1 cellular context compared by ENCODE assay signal in genomic region chr7:106777666-106778299, GRCh38.
TF ChIP-seq lines count a peak whose summit lies in the region.

No MANE protein-coding gene starts in this region.

TF ChIP-seq in K562, 482 proteins besides CTCF, POLR2A, EP300 and RAD21 (continues in another document):
- TF ChIP-seq POLR2AphosphoS2 (IDR thresholded peaks at IDR 0.05; ENCODE audit: low read length) (peak; percentile 72; the same call in 1 of the 2 replicates), ZNF395 (CRISPR knock-in tag; IDR thresholded peaks at IDR 0.05) (0 out of 2 replicates have a peak, but pooled peaks have one; percentile 5), KHSRP (IDR thresholded peaks at IDR 0.05) (peak; percentile 58; the same call in 1 of the 2 replicates), ESRRB (CRISPR knock-in tag; IDR thresholded peaks at IDR 0.05; ENCODE audit: borderline replicate concordance) (no peak), KLF16 (IDR thresholded peaks at IDR 0.05) (no peak), PKNOX1 (IDR thresholded peaks at IDR 0.05) (peak; percentile 4; the same call in 1 of the 2 replicates), HDAC1 (IDR thresholded peaks at IDR 0.05) (peak in 1 of 2 experiments; percentile 27; a peak in 1 of 4 replicates), SUPT5H (IDR thresholded peaks at IDR 0.05) (0 out of 2 replicates have a peak, but pooled peaks have one; percentile 38), FOXP1 (CRISPR knock-in tag; IDR thresholded peaks at IDR 0.05) (0 out of 2 replicates have a peak, but pooled peaks have one; percentile 35), HBP1 (CRISPR knock-in tag; IDR thresholded peaks at IDR 0.05) (0 out of 2 replicates have a peak, but pooled peaks have one; percentile 46), CBX3 (IDR thresholded peaks at IDR 0.05; ENCODE audit: borderline replicate concordance in 1 of 2, low read length in 2 of 2) (no peak), SMAD3 (CRISPR knock-in tag; conservative IDR thresholded peaks at IDR 0.05) (0 out of 2 replicates have a peak, but pooled peaks have one; percentile 35), WHSC1 (IDR thresholded peaks at IDR 0.05; ENCODE audit: low read length) (no peak), GABPA (tag; conservative IDR thresholded peaks at IDR 0.05; ENCODE audit: low read depth) (no peak), MAZ (CRISPR knock-in tag; conservative IDR thresholded peaks at IDR 0.05 in 1 of 2, IDR thresholded peaks at IDR 0.05 in 1 of 2) (0 out of 4 replicates have a peak, but pooled peaks of 1 of the 2 experiments have one; percentile 15), PREB (CRISPR knock-in tag; IDR thresholded peaks at IDR 0.05) (0 out of 2 replicates have a peak, but pooled peaks have one; percentile 27), CBX5 (IDR thresholded peaks at IDR 0.05; ENCODE audit: borderline replicate concordance, low read depth) (no peak), TFE3 (CRISPR knock-in tag; IDR thresholded peaks at IDR 0.05) (peak; percentile 10; the same call in 1 of the 2 replicates), E2F6 (IDR thresholded peaks at IDR 0.05; ENCODE audit: borderline replicate concordance in 1 of 2, extremely low read depth in 1 of 2, insufficient read depth in 1 of 2, insufficient read length in 1 of 2, low read depth in 1 of 2, low read length in 1 of 2, poor library complexity in 1 of 2, severe bottlenecking in 1 of 2) (peak in 1 of 2 experiments; percentile 0), MEF2D (tag; conservative IDR thresholded peaks at IDR 0.05; ENCODE audit: low read depth) (0 out of 2 replicates have a peak, but pooled peaks have one; percentile 25), ETV1 (tag; conservative IDR thresholded peaks at IDR 0.05; ENCODE audit: low read depth) (0 out of 2 replicates have a peak, but pooled peaks have one; percentile 4), ARID3B (CRISPR knock-in tag; IDR thresholded peaks at IDR 0.05; ENCODE audit: borderline replicate concordance) (no peak), ZFP91 (CRISPR knock-in tag; IDR thresholded peaks at IDR 0.05) (no peak), ZBTB26 (CRISPR knock-in tag; IDR thresholded peaks at IDR 0.05) (0 out of 2 replicates have a peak, but pooled peaks have one; percentile 70), SRF (CRISPR knock-in tag; IDR thresholded peaks at IDR 0.05) (0 out of 4 replicates have a peak, but pooled peaks of 1 of the 2 experiments have one; percentile 3), U2AF2 (optimal IDR thresholded peaks at IDR 0.05; ENCODE audit: low read depth, low read length) (no peak), STAT5A (IDR thresholded peaks at IDR 0.05; ENCODE audit: borderline replicate concordance, low read length) (no peak), ZNF280A (IDR thresholded peaks at IDR 0.05; ENCODE audit: low read depth, partially characterized antibody) (no peak), POLR2B (IDR thresholded peaks at IDR 0.05; ENCODE audit: low read depth, partially characterized antibody) (peak; percentile 32), TFAP4 (CRISPR knock-in tag; IDR thresholded peaks at IDR 0.05; ENCODE audit: borderline replicate concordance) (peak; percentile 44; the same call in 1 of the 2 replicates), OTX1 (CRISPR knock-in tag; IDR thresholded peaks at IDR 0.05) (peak; percentile 82; the same call in 1 of the 2 replicates), JUN (IDR thresholded peaks at IDR 0.05; ENCODE audit: borderline replicate concordance, low read depth, low read length) (no peak), JUN (CRISPR knock-in tag; IDR thresholded peaks at IDR 0.05; ENCODE audit: borderline replicate concordance) (0 out of 2 replicates have a peak, but pooled peaks have one; percentile 68), BHLHE40 (IDR thresholded peaks at IDR 0.05; ENCODE audit: low read length) (no peak), CBX1 (IDR thresholded peaks at IDR 0.05; ENCODE audit: low read depth) (0 out of 2 replicates have a peak, but pooled peaks have one; percentile 4), NCOA2 (IDR thresholded peaks at IDR 0.05; ENCODE audit: partially characterized antibody in 2 of 2) (no peak), E2F1 (CRISPR knock-in tag; IDR thresholded peaks at IDR 0.05) (0 out of 2 replicates have a peak, but pooled peaks have one; percentile 34), KLF10 (CRISPR knock-in tag; IDR thresholded peaks at IDR 0.05) (no peak), EWSR1 (IDR thresholded peaks at IDR 0.05; ENCODE audit: borderline replicate concordance, low read depth, partially characterized antibody) (no peak), ARHGAP35 (IDR thresholded peaks at IDR 0.05; ENCODE audit: partially characterized antibody) (no peak), ILF3 (IDR thresholded peaks at IDR 0.05; ENCODE audit: borderline replicate concordance) (no peak), DPF2 (IDR thresholded peaks at IDR 0.05) (no peak)
